In genomic region chr19:47104678-47105077, GRCh38 we compare ENCODE assay signal across 20 cellular contexts. TPM values are rescaled to one million over a fixed set of nuclear protein-coding genes. Genes with fewer than 3 reads are reported as not detected.
A peak's percentile ranks its signal among the peaks of the same experiment; 100 is the strongest.
DNase-seq lines count a peak whose midpoint lies in the region; ATAC-seq and TF ChIP-seq lines count a peak whose summit lies in the region.
"Had no signal": no experiment of that assay in that cellular context is flagged by ENCODE, and none has a peak within 500 bp of the region (broad histone marks: within the 10 kb centered on the region; RNA-seq: fewer than 3 reads in every experiment).

No MANE protein-coding gene starts in this region.

- no peaks in the 10 kb centered on the region for H3K27me3 Mint-ChIP-seq in HFFc6 (ENCODE audit: insufficient read depth)
- H3K27me3 Mint-ChIP-seq: CD8-positive, alpha-beta memory T cell had no signal

- intact Hi-C loops in gastrocnemius medialis (cut with DNase I; ENCODE audit: low total_unique reads) = no loop called here

- no peaks in the 10 kb centered on the region for H3K36me3 ChIP-seq in gastroesophageal sphincter
- no peaks in the 10 kb centered on the region for H3K36me3 ChIP-seq in gastrocnemius medialis

- in situ Hi-C loops in G401 (cut with HindIII; ENCODE audit: low sequenced_read_pairs) (loop anchor here (10.0 kb wide), 1 partner anchor 80 kb away; no protein-coding TSS in a partner anchor), gastrocnemius medialis (cut with MboI; ENCODE audit: low sequenced_read_pairs in 4 of 4) (no loop called here)

- no peaks in the 10 kb centered on the region for H3K9me3 ChIP-seq in gastroesophageal sphincter
- no peaks in the 10 kb centered on the region for H3K9me3 ChIP-seq in gastrocnemius medialis
- H3K9me3 ChIP-seq: BLaER1 treated with 17β-estradiol and CSF1 and Interleukin-3, amounts not matched to agents 10 nM and 100 nM had no signal

- 67% methylated on average over 7 of the region's 9 CpGs; no CpG with 5 or more reads in 1 of the 2 donors for WGBS in gastroesophageal sphincter (ENCODE audit: low coverage in 1 of 2), 2 donors

- peaks cover 12 to 99% (median 28%) of the 10 kb centered on the region in 3 donors for H3K4me1 ChIP-seq in gastroesophageal sphincter
- peaks cover 73 to 78% of the 10 kb centered on the region in 2 donors for H3K4me1 ChIP-seq in gastrocnemius medialis

- H3K27me3 ChIP-seq in gastroesophageal sphincter (no peaks in the 10 kb centered on the region), gastrocnemius medialis (no peaks in the 10 kb centered on the region)
- H3K27me3 ChIP-seq: BLaER1 treated with 17β-estradiol and CSF1 and Interleukin-3, amounts not matched to agents 10 nM and 100 nM had no signal

- DNase-seq in G401 (ENCODE audit: low spot score) = peak; percentile 78
- no peak for DNase-seq in HFFc6
- DNase-seq in gastrocnemius medialis = peak; percentile 44 to 79
- no peak for DNase-seq in SKM-1 treated with dmso at 0.1 percent for 144 hours (lab: John Stamatoyannopoulos, UW; ENCODE audit: unreplicated experiment)
- DNase-seq in NCI-H1436 treated with DMSO at 0.1 percent for 48 hours (lab: John Stamatoyannopoulos, UW) = no peak
- DNase-seq: CD8-positive, alpha-beta memory T cell; DMS53; EL; H7; KG1; MV-4-11; NCI-H187; NCI-H2107; NCI-H2227 treated with DMSO at 0.1 percent for 48 hours; NCI-H510A treated with DMSO at 0.1 percent for 48 hours; SHP77 treated with DMSO at 0.1 percent for 48 hours had no signal

- H3K27ac ChIP-seq in gastroesophageal sphincter (peak overlapping the region in 3 of 4 donors; percentile 48 to 100 (median 100)), gastrocnemius medialis (peak overlapping the region; percentile 52 to 80 (median 72))
- H3K27ac ChIP-seq: BLaER1 treated with 17β-estradiol and CSF1 and Interleukin-3, amounts not matched to agents 10 nM and 100 nM had no signal

- no peak for TF ChIP-seq EP300 in gastroesophageal sphincter (IDR thresholded peaks at IDR 0.05)

- peaks cover 18% of the 10 kb centered on the region for H3K36me3 Mint-ChIP-seq in HFFc6 (ENCODE audit: low read depth)

- H3K4me3 ChIP-seq in gastroesophageal sphincter = no peak overlapping the region
- H3K4me3 ChIP-seq in gastrocnemius medialis = no peak overlapping the region
- H3K4me3 ChIP-seq: BLaER1 treated with 17β-estradiol and CSF1 and Interleukin-3, amounts not matched to agents 10 nM and 100 nM had no signal

- no peaks in the 10 kb centered on the region for H3K9me3 Mint-ChIP-seq in HFFc6
- H3K9me3 Mint-ChIP-seq: CD8-positive, alpha-beta memory T cell had no signal

- no peak overlapping the region for H3K4me3 Mint-ChIP-seq in HFFc6

- TF ChIP-seq POLR2A in gastroesophageal sphincter (IDR thresholded peaks at IDR 0.05) = no peak
- TF ChIP-seq POLR2A in gastrocnemius medialis (IDR thresholded peaks at IDR 0.05) = no peak

- 0 out of 2 replicates have a peak overlapping the region, but pooled peaks have one; percentile 100 for H3K27ac Mint-ChIP-seq in HFFc6

- H3K4me1 Mint-ChIP-seq in HFFc6 (ENCODE audit: low read depth) = peaks cover 55% of the 10 kb centered on the region

- TF ChIP-seq CTCF in HFFc6 (IDR thresholded peaks at IDR 0.05) = no peak
- TF ChIP-seq CTCF in gastroesophageal sphincter (IDR thresholded peaks at IDR 0.05) = no peak
- TF ChIP-seq CTCF in gastrocnemius medialis (IDR thresholded peaks at IDR 0.05 in 4 of 5, conservative IDR thresholded peaks at IDR 0.05 in 1 of 5) = no peak

- ATAC-seq in gastroesophageal sphincter (no peak), gastrocnemius medialis (peak; percentile 85 to 91), GM19455 (IDR thresholded peaks at IDR 0.05; ENCODE audit: unreplicated experiment) (no peak), GM21723 (IDR thresholded peaks at IDR 0.05; ENCODE audit: unreplicated experiment) (no peak)

RNA-seq across cellular contexts. Expression of gene ZC3H4, which starts 8.9 kb away (rescaled TPM):
- 12.4 and 16.8 TPM in 2 replicates for total RNA-seq in G401 (2014; rRNA removed; shearing (Covaris generic))
- 10 to 100 TPM; 43.9 to 66.1 (median 55.2) TPM for total RNA-seq in HFFc6 (2021; fragmentation: NEBNext Ultra II Directional; extraction: Animal tissue kit (Norgen Biotek cat#: 25700))
- 10 to 100 TPM; 22.5 to 28.7 (median 24.9) TPM for total RNA-seq in gastroesophageal sphincter
- total RNA-seq in gastrocnemius medialis = 10 to 100 TPM; 16.2 to 31.7 (median 22.8) TPM

RNA-seq across cellular contexts. Expression of gene SAE1, which starts 26.0 kb away (rescaled TPM):
- 603 and 649 TPM in 2 replicates for total RNA-seq in G401 (2014; rRNA removed; shearing (Covaris generic))
- total RNA-seq in HFFc6 (2021; fragmentation: NEBNext Ultra II Directional; extraction: Animal tissue kit (Norgen Biotek cat#: 25700)) = 100 to 1,000 TPM; 158 to 181 (median 175) TPM
- total RNA-seq in gastroesophageal sphincter (100 to 1,000 TPM; 134 to 157 (median 153) TPM), gastrocnemius medialis (10 to 100 TPM; 29.7 to 74.6 (median 46.4) TPM)

RNA-seq across cellular contexts. Expression of gene TMEM160, which starts 56.3 kb away (rescaled TPM):
- 170 and 258 TPM in 2 replicates for total RNA-seq in G401 (2014; rRNA removed; shearing (Covaris generic))
- 10 to 100 TPM; 44.2 to 55.1 (median 49.3) TPM for total RNA-seq in HFFc6 (2021; fragmentation: NEBNext Ultra II Directional; extraction: Animal tissue kit (Norgen Biotek cat#: 25700))
- total RNA-seq in gastroesophageal sphincter (10 to 100 TPM in 3 of 4 donors, 1 to 10 TPM in 1; 7.3 to 55.6 (median 33.4) TPM), gastrocnemius medialis (10 to 100 TPM; 46.3 to 94.7 (median 71.5) TPM)

Comparison
In these comparisons a context has a peak if more than half of its experiments do, and no peak if none do; other contexts are left out.
1. DNase-seq: peak in G401 (single experiment) and gastrocnemius medialis (2 of 2); none in HFFc6 (single experiment), SKM-1 treated with dmso at 0.1 percent for 144 hours (single experiment) and NCI-H1436 treated with DMSO at 0.1 percent for 48 hours (single experiment).
2. ATAC-seq: peak in gastrocnemius medialis (2 of 2); none in gastroesophageal sphincter (single experiment), GM19455 (single experiment) and GM21723 (single experiment).